In the genomic region with DNA sequence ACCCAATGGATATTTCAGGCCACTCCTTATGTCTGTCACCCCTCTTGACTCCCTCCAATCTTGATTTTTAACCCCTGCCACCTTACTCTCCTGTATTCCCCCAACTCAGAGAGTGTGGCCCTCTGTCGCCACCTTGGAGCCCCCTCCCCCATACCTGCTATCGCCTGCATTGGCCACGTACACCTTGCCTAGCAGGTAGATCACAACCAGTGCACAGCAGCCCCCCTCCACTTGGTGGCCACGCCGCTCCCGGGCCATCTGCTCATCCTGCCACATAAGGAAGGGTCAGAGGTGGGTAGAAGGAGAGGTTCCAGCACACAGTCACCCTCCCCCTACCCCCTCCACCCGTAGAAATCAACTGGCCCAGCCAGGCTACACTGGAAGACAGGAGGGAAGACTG, we compare ENCODE assay signal across 20 cellular contexts. TPM values are rescaled to one million over a fixed set of nuclear protein-coding genes. Genes with fewer than 3 reads are reported as not detected.
"Had no signal": no experiment of that assay in that cellular context is flagged by ENCODE, and none has a peak within 500 bp of the region (broad histone marks: within the 10 kb centered on the region; RNA-seq: fewer than 3 reads in every experiment).

No MANE protein-coding gene starts in this region.

- H3K36me3 Mint-ChIP-seq: naive thymus-derived CD4-positive, alpha-beta T cell had no signal

- H3K4me3 ChIP-seq: esophagus squamous epithelium, gastroesophageal sphincter, left ventricle myocardium inferior, ovary, tibial artery, upper lobe of left lung, vagina had no signal

- ATAC-seq: gastroesophageal sphincter; left cardiac atrium; naive thymus-derived CD4-positive, alpha-beta T cell; right cardiac atrium had no signal

- H3K27ac ChIP-seq: esophagus squamous epithelium, gastroesophageal sphincter, left ventricle myocardium inferior, ovary, tibial artery, upper lobe of left lung, vagina had no signal

- DNase-seq: dermis blood vessel endothelial cell; esophagus squamous epithelium; foreskin fibroblast; glutamatergic neuron; left cardiac atrium; left ventricle myocardium inferior; naive thymus-derived CD4-positive, alpha-beta T cell; nephron progenitor cell; right cardiac atrium; small intestine; stimulated activated CD4-positive, alpha-beta T cell treated with anti-CD3 and anti-CD28 coated beads, Interleukin-2, amount 100 ng/mL, for 48 hours; upper lobe of left lung had no signal

- H3K9me3 ChIP-seq: esophagus squamous epithelium, gastroesophageal sphincter, left ventricle myocardium inferior, ovary, tibial artery, upper lobe of left lung, vagina had no signal

- H3K27ac Mint-ChIP-seq: naive thymus-derived CD4-positive, alpha-beta T cell; nephron progenitor cell; progenitor cell of endocrine pancreas; stimulated activated naive CD8-positive, alpha-beta T cell treated with anti-CD3 and anti-CD28 coated beads, Interleukin-15, Interleukin-2, amounts not matched to agents 100 ng/mL and 50 ng/mL, for 24 hours had no signal

- H3K9me3 Mint-ChIP-seq: naive thymus-derived CD4-positive, alpha-beta T cell; nephron progenitor cell; stimulated activated naive CD8-positive, alpha-beta T cell treated with anti-CD3 and anti-CD28 coated beads, Interleukin-15, Interleukin-2, amounts not matched to agents 100 ng/mL and 50 ng/mL, for 24 hours had no signal

- FAIRE-seq: colon, keratinocyte, small intestine had no signal

- H3K27me3 ChIP-seq: esophagus squamous epithelium, gastroesophageal sphincter, ovary, tibial artery, upper lobe of left lung, vagina had no signal

- H3K36me3 ChIP-seq: gastroesophageal sphincter, left ventricle myocardium inferior, ovary, tibial artery, upper lobe of left lung, vagina had no signal

- H3K4me3 Mint-ChIP-seq: nephron progenitor cell; stimulated activated naive CD8-positive, alpha-beta T cell treated with anti-CD3 and anti-CD28 coated beads, Interleukin-15, Interleukin-2, amounts not matched to agents 100 ng/mL and 50 ng/mL, for 24 hours had no signal

RNA-seq across cellular contexts. Expression of gene PPM1J, which starts 2.9 kb away (rescaled TPM):
- polyA plus RNA-seq: naive thymus-derived CD4-positive, alpha-beta T cell had no signal
